13 cellular contexts compared by ENCODE assay signal in the genomic region with DNA sequence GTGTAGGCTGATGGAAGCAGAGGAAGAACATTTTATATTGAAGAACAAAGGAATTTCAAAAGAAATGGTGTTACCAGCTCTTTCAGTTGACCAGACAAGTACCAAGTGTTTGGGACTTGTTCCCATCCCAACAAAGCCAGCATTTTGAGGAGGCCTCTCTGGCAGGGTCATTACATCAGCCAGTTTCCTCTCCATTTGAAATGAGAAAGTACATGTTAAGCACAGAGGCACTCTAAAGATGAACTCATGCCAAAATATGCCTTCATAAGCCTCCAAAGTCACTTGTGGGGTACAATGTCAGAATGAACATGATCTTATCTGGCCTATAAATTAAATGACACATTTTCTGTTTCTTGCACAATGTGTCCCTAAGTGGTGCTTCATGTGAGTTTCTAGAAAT.
A peak's percentile ranks its signal among the peaks of the same experiment; 100 is the strongest.
DNase-seq lines count a peak whose midpoint lies in the region; ATAC-seq and TF ChIP-seq lines count a peak whose summit lies in the region.
"Had no signal": no experiment of that assay in that cellular context is flagged by ENCODE, and none has a peak within 500 bp of the region (broad histone marks: within the 10 kb centered on the region; RNA-seq: fewer than 3 reads in every experiment).

No MANE protein-coding gene starts in this region.

- H3K4me3 ChIP-seq in AG10803 (ENCODE audit: low read length), result no peak overlapping the region
- no peak overlapping the region for H3K4me3 ChIP-seq in HL-60 (replicated peaks; ENCODE audit: insufficient read depth, low read length)
- H3K4me3 ChIP-seq in fibroblast of the aortic adventitia (ENCODE audit: low read depth, low read length), result no peak overlapping the region

- H3K27ac ChIP-seq in HL-60 (replicated peaks), result peak overlapping the region; percentile 57

- ATAC-seq in HG03097 (IDR thresholded peaks at IDR 0.05; ENCODE audit: low FRiP score, unreplicated experiment), result no peak
- ATAC-seq: naive thymus-derived CD8-positive, alpha-beta T cell had no signal

- peak; percentile 63 for DNase-seq in AG10803 (ENCODE audit: low read depth)
- DNase-seq in HL-60 (ENCODE audit: low read depth in 1 of 2, low spot score in 1 of 2), result peak in 1 of 2 experiments; percentile 28
- peak; percentile 42 for DNase-seq in OCI-M1 (lab: John Stamatoyannopoulos, UW)
- DNase-seq in fibroblast of the aortic adventitia (ENCODE audit: low read depth), result peak; percentile 57
- no peak for DNase-seq in ACHN
- DNase-seq in stimulated activated CD4-positive, alpha-beta T cell treated with anti-CD3 and anti-CD28 coated beads, Interleukin-2, amount 100 ng/mL, for 24 hours, result no peak
- no peak for DNase-seq in stimulated activated CD4-positive, alpha-beta T cell treated with anti-CD3 and anti-CD28 coated beads, Interleukin-4, amount 100 ng/mL, for 24 hours
- DNase-seq: activated T-cell treated with anti-CD3 and anti-CD28 coated beads, Interleukin-2, amount 50 U/mL, for 48 hours; caudate nucleus; effector memory CD4-positive, alpha-beta T cell; naive thymus-derived CD8-positive, alpha-beta T cell; NCI-H2081 treated with DMSO at 0.1 percent for 48 hours had no signal

- TF ChIP-seq CTCF in AG10803 (conservative IDR thresholded peaks at IDR 0.05; ENCODE audit: low read length) (no peak), HL-60 (IDR thresholded peaks at IDR 0.05; ENCODE audit: insufficient read depth, low read length) (no peak), fibroblast of the aortic adventitia (IDR thresholded peaks at IDR 0.05; ENCODE audit: insufficient read depth, low read length) (no peak)

- in situ Hi-C loops in ACHN (cut with HindIII; ENCODE audit: low pct_ligation_motif_present, low pct_unique_long_range_greater_than_20kb, low sequenced_read_pairs), result no loop called here

- H3K27me3 ChIP-seq in HL-60 (ENCODE audit: insufficient read depth, poor library complexity, severe bottlenecking), result no peaks in the 10 kb centered on the region

Comparison
In these comparisons a context has a peak if more than half of its experiments do, and no peak if none do; other contexts are left out.
1. DNase-seq: peak in AG10803 (single experiment), OCI-M1 (single experiment) and fibroblast of the aortic adventitia (single experiment); none in ACHN (single experiment), stimulated activated CD4-positive, alpha-beta T cell treated with anti-CD3 and anti-CD28 coated beads, Interleukin-2, amount 100 ng/mL, for 24 hours (0 of 2) and stimulated activated CD4-positive, alpha-beta T cell treated with anti-CD3 and anti-CD28 coated beads, Interleukin-4, amount 100 ng/mL, for 24 hours (single experiment).